9 cellular contexts compared by ENCODE assay signal in the genomic region with DNA sequence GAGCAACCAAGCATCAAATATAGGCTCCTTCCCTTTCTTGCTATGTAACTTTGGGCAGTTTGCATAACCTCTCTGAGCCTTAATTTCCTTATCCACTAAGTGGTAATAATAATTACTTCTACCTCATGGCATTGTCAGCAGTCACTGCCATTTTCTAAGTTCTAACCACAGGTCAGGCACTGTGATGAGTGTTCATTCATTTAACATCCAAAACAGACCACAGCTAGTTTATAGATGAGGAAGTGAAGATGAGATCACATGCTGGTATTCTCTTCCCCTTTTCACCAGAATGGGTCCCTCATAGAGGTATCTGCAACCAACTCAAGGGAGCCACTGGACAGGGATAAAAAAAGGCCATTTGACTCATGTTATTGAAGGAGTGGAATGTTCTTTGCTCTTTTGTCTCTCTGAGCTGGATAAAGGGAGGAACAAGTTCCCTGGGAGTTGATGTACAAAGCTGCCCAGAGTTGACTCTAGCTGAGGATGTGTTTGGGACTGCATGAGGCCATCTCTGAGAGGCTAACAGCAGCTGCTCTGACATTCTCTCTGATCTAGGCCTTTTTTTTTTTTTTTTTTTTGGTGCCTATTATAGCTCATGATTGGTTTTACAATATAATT.
DNase-seq lines count a peak whose midpoint lies in the region; ATAC-seq and TF ChIP-seq lines count a peak whose summit lies in the region.
"Had no signal": no experiment of that assay in that cellular context is flagged by ENCODE, and none has a peak within 500 bp of the region (broad histone marks: within the 10 kb centered on the region; RNA-seq: fewer than 3 reads in every experiment).

No MANE protein-coding gene starts in this region.

- ATAC-seq in HG03039 (IDR thresholded peaks at IDR 0.05; ENCODE audit: unreplicated experiment): peak; percentile 93
- ATAC-seq in stimulated activated naive CD8-positive, alpha-beta T cell treated with anti-CD3 and anti-CD28 coated beads, Interleukin-15, Interleukin-2, amounts not matched to agents 100 U/mL and 50 U/mL, for 24 hours: peak; percentile 80

- H3K27ac Mint-ChIP-seq in activated naive CD4-positive, alpha-beta T cell treated with anti-CD3 and anti-CD28 coated beads, Interleukin-2, amount 10 ng/mL, durations not matched to agents 7 days and 5 days: peak overlapping the region; percentile 63
- no peak overlapping the region for H3K27ac Mint-ChIP-seq in type B pancreatic cell

- DNase-seq in activated naive CD4-positive, alpha-beta T cell treated with anti-CD3 and anti-CD28 coated beads, Interleukin-2, amount 10 ng/mL, durations not matched to agents 7 days and 5 days: no peak
- no peak for DNase-seq in activated naive CD4-positive, alpha-beta T cell treated with Interleukin-2 at 50 U/mL for 16 hours
- DNase-seq in SIG-M5 treated with dmso at 0.1 percent for 504 hours (lab: John Stamatoyannopoulos, UW; ENCODE audit: unreplicated experiment) (peak; percentile 88), type B pancreatic cell (ENCODE audit: extremely low spot score, unreplicated experiment) (no peak), NCI-H187 treated with DMSO at 0.1 percent for 48 hours (lab: John Stamatoyannopoulos, UW) (no peak), LoVo (ENCODE audit: low spot score) (no peak)
- DNase-seq in stimulated activated naive CD8-positive, alpha-beta T cell treated with anti-CD3 and anti-CD28 coated beads, Interleukin-15, Interleukin-2, amounts not matched to agents 100 U/mL and 50 U/mL, for 24 hours: no peak
- DNase-seq: heart right ventricle had no signal

- H3K27me3 Mint-ChIP-seq in activated naive CD4-positive, alpha-beta T cell treated with anti-CD3 and anti-CD28 coated beads, Interleukin-2, amount 10 ng/mL, durations not matched to agents 7 days and 5 days: no peaks in the 10 kb centered on the region
- no peaks in the 10 kb centered on the region for H3K27me3 Mint-ChIP-seq in type B pancreatic cell

- TF ChIP-seq CTCF in type B pancreatic cell (conservative IDR thresholded peaks at IDR 0.05): no peak

- H3K4me3 Mint-ChIP-seq in activated naive CD4-positive, alpha-beta T cell treated with anti-CD3 and anti-CD28 coated beads, Interleukin-2, amount 10 ng/mL, durations not matched to agents 7 days and 5 days: no peak overlapping the region
- no peak overlapping the region for H3K4me3 Mint-ChIP-seq in type B pancreatic cell

- no peaks in the 10 kb centered on the region for H3K36me3 Mint-ChIP-seq in activated naive CD4-positive, alpha-beta T cell treated with anti-CD3 and anti-CD28 coated beads, Interleukin-2, amount 10 ng/mL, durations not matched to agents 7 days and 5 days
- no peaks in the 10 kb centered on the region for H3K36me3 Mint-ChIP-seq in type B pancreatic cell

- CTCF ChIA-PET in activated naive CD4-positive, alpha-beta T cell treated with anti-CD3 and anti-CD28 coated beads, Interleukin-2, amount 10 ng/mL, durations not matched to agents 7 days and 5 days (lab: Charles Lee): interaction anchor here (1.0 to 2.2 kb wide), 4 partner anchors 9 to 82 kb away, joined by 4 to 8 read pairs (median 6); no protein-coding TSS in a partner anchor

- peaks cover 36% of the 10 kb centered on the region for H3K4me1 Mint-ChIP-seq in activated naive CD4-positive, alpha-beta T cell treated with anti-CD3 and anti-CD28 coated beads, Interleukin-2, amount 10 ng/mL, durations not matched to agents 7 days and 5 days
- peaks cover 4% of the 10 kb centered on the region for H3K4me1 Mint-ChIP-seq in type B pancreatic cell (ENCODE audit: unreplicated experiment)

- H3K9me3 Mint-ChIP-seq in activated naive CD4-positive, alpha-beta T cell treated with anti-CD3 and anti-CD28 coated beads, Interleukin-2, amount 10 ng/mL, durations not matched to agents 7 days and 5 days: no peaks in the 10 kb centered on the region
- no peaks in the 10 kb centered on the region for H3K9me3 Mint-ChIP-seq in type B pancreatic cell
